ENCODE assay signal across 1 cellular context in genomic region chr4:163556650-163557391, GRCh38.
TF ChIP-seq lines count a peak whose summit lies in the region.

No MANE protein-coding gene starts in this region.

TF ChIP-seq in GM12878, 131 proteins besides CTCF, POLR2A, EP300 and RAD21 (continued from another document):
- no peak for TF ChIP-seq ZBTB11 (CRISPR knock-in tag; IDR thresholded peaks at IDR 0.05)
- TF ChIP-seq JUNB (IDR thresholded peaks at IDR 0.05) = no peak
- TF ChIP-seq RUNX3 (IDR thresholded peaks at IDR 0.05; ENCODE audit: low read length) = peak; percentile 48
- no peak for TF ChIP-seq ZBED1 (IDR thresholded peaks at IDR 0.05; ENCODE audit: borderline replicate concordance)
- no peak for TF ChIP-seq MYC (IDR thresholded peaks at IDR 0.05; ENCODE audit: insufficient read depth, insufficient read length, insufficient replicate concordance, low read length, severe bottlenecking)
- TF ChIP-seq ESRRA (IDR thresholded peaks at IDR 0.05; ENCODE audit: low read length) = no peak
- no peak for TF ChIP-seq FOXM1 (IDR thresholded peaks at IDR 0.05; ENCODE audit: low read depth, low read length)
